ENCODE assay signal across 8 cellular contexts in genomic region chr16:30896890-30897730, GRCh38. TPM values are rescaled to one million over a fixed set of nuclear protein-coding genes. Genes with fewer than 3 reads are reported as not detected.
DNase-seq lines count a peak whose midpoint lies in the region; ATAC-seq and TF ChIP-seq lines count a peak whose summit lies in the region.

No MANE protein-coding gene starts in this region.

- H3K79me2 ChIP-seq in parathyroid adenoma: peaks cover 9% of the 10 kb centered on the region

- H3K27ac ChIP-seq in adrenal gland (peak overlapping the region; percentile 95 to 98 (median 97)), heart left ventricle (peak overlapping the region; percentile 94 to 100 (median 98)), parathyroid adenoma (peak overlapping the region; percentile 96), thyroid gland (peak overlapping the region; percentile 93 to 99 (median 97))

- WGBS in adrenal gland, 4 donors: 15 to 21% (median 17%) methylated on average over 24 to 31 of the region's 31 CpGs
- WGBS in heart left ventricle, 4 donors: 18 to 28% (median 21%) methylated on average over 20 to 31 of the region's 31 CpGs
- 17 to 18% methylated on average over 31 of the region's 31 CpGs for WGBS in thyroid gland, 2 donors

- ATAC-seq in GM18868 (IDR thresholded peaks at IDR 0.05; ENCODE audit: unreplicated experiment): peak; percentile 51
- ATAC-seq in heart left ventricle: peak; percentile 67 to 78 (median 70)
- no peak for ATAC-seq in HG02938 (IDR thresholded peaks at IDR 0.05; ENCODE audit: unreplicated experiment)

- peak overlapping the region; percentile 99 for H3K4me2 ChIP-seq in parathyroid adenoma (ENCODE audit: low read length)

- no peaks in the 10 kb centered on the region for H3K27me3 ChIP-seq in adrenal gland
- no peaks in the 10 kb centered on the region for H3K27me3 ChIP-seq in heart left ventricle
- no peaks in the 10 kb centered on the region for H3K27me3 ChIP-seq in parathyroid adenoma (ENCODE audit: control insufficient read depth, insufficient read depth, low read length)
- no peaks in the 10 kb centered on the region for H3K27me3 ChIP-seq in thyroid gland

- H3K9me3 ChIP-seq in adrenal gland (replicated peaks in 1 of 3) (no peaks in the 10 kb centered on the region), heart left ventricle (no peaks in the 10 kb centered on the region), parathyroid adenoma (ENCODE audit: control insufficient read depth, low read length) (no peaks in the 10 kb centered on the region), thyroid gland (no peaks in the 10 kb centered on the region)

- H3K4me1 ChIP-seq in adrenal gland (replicated peaks in 1 of 2) (peaks cover 15 to 46% of the 10 kb centered on the region in 2 donors), heart left ventricle (peaks cover 0 to 53% (median 37%) of the 10 kb centered on the region in 12 donors), parathyroid adenoma (peaks cover 21% of the 10 kb centered on the region), thyroid gland (peaks cover 22 to 35% of the 10 kb centered on the region in 2 donors)

- intact Hi-C loops in adrenal gland (cut with DNase I) (no loop called here), heart left ventricle (cut with DNase I) (loop anchor here in 4 of 10 donors (2.0 to 10.0 kb wide), 4 partner anchors 22 to 58 kb away; partner anchors contain the start of genes FBXL19 (in 1 of the 4) and SETD1A (in 1 of the 4)), thyroid gland (cut with DNase I) (no loop called here)

- peak overlapping the region; percentile 92 for H2AFZ ChIP-seq in parathyroid adenoma

- DNase-seq in KG1 (lab: John Stamatoyannopoulos, UW) (peak; percentile 48), SW 1271 (lab: John Stamatoyannopoulos, UW) (peak; percentile 58 to 78), adrenal gland (peak; percentile 90 to 97 (median 94)), heart left ventricle (peak; percentile 91 to 97 (median 94)), thyroid gland (peak; percentile 90 to 91)

- no peaks in the 10 kb centered on the region for H3K36me3 ChIP-seq in adrenal gland (replicated peaks in 1 of 2)
- peaks cover 0 to 5% (median 4%) of the 10 kb centered on the region in 9 donors for H3K36me3 ChIP-seq in heart left ventricle
- H3K36me3 ChIP-seq in parathyroid adenoma (ENCODE audit: control insufficient read depth, insufficient read depth, low read length): no peaks in the 10 kb centered on the region
- no peaks in the 10 kb centered on the region for H3K36me3 ChIP-seq in thyroid gland

- TF ChIP-seq POLR2A in adrenal gland (IDR thresholded peaks at IDR 0.05) (peak in 1 of 2 donors; percentile 65), heart left ventricle (IDR thresholded peaks at IDR 0.05) (no peak), thyroid gland (IDR thresholded peaks at IDR 0.05) (no peak)

- TF ChIP-seq CTCF in adrenal gland (IDR thresholded peaks at IDR 0.05) (no peak), heart left ventricle (IDR thresholded peaks at IDR 0.05) (no peak), parathyroid adenoma (IDR thresholded peaks at IDR 0.05) (no peak), thyroid gland (IDR thresholded peaks at IDR 0.05) (no peak)

- peak overlapping the region; percentile 50 for H3K9ac ChIP-seq in parathyroid adenoma

- H3K4me3 ChIP-seq in adrenal gland (peak overlapping the region in 3 of 4 donors; percentile 7 to 61 (median 51)), heart left ventricle (peak overlapping the region; percentile 37 to 80 (median 66)), parathyroid adenoma (ENCODE audit: low read depth, low read length) (peak overlapping the region; percentile 80), thyroid gland (replicated peaks in 1 of 3) (peak overlapping the region; percentile 30 to 69 (median 49))

RNA-seq across cellular contexts. Expression of gene CTF1, which starts 0.7 kb away (rescaled TPM):
- 10 to 100 TPM in 4 of 8 donors, 1 to 10 TPM in 4; 3.4 to 13.9 (median 9.1) TPM for total RNA-seq in adrenal gland
- 1 to 10 TPM; 4.0 to 7.0 (median 4.7) TPM for polyA plus RNA-seq in adrenal gland
- total RNA-seq in heart left ventricle: 10 to 100 TPM in 5 of 9 donors, 1 to 10 TPM in 4; 6.4 to 22.2 (median 12.2) TPM
- 10 to 100 TPM in 1 of 2 donors, 1 to 10 TPM in 1; 3.7 to 13.5 TPM for polyA plus RNA-seq in heart left ventricle
- 1 to 10 TPM; 2.6 to 7.5 (median 5.6) TPM for total RNA-seq in thyroid gland

RNA-seq across cellular contexts. Expression of gene BCL7C, which starts 3.2 kb away (rescaled TPM):
- total RNA-seq in adrenal gland: 10 to 100 TPM; 18.0 to 45.3 (median 30.2) TPM
- polyA plus RNA-seq in adrenal gland: 10 to 100 TPM in 2 of 3 donors, 1 to 10 TPM in 1; 7.7 to 88.3 (median 50.1) TPM
- total RNA-seq in heart left ventricle: 10 to 100 TPM; 23.1 to 35.5 (median 28.1) TPM
- polyA plus RNA-seq in heart left ventricle: 10 to 100 TPM; 30.5 to 43.4 TPM
- 10 to 100 TPM; 43.6 to 67.6 (median 47.9) TPM for total RNA-seq in thyroid gland

RNA-seq across cellular contexts. Expression of gene FBXL19, which starts 26.3 kb away (rescaled TPM):
- 10 to 100 TPM in 7 of 8 donors, 1 to 10 TPM in 1; 6.6 to 17.6 (median 12.5) TPM for total RNA-seq in adrenal gland
- 10 to 100 TPM in 2 of 3 donors, 1 to 10 TPM in 1; 1.6 to 74.1 (median 14.0) TPM for polyA plus RNA-seq in adrenal gland
- 10 to 100 TPM in 2 of 9 donors, 1 to 10 TPM in 7; 4.5 to 15.5 (median 7.9) TPM for total RNA-seq in heart left ventricle
- polyA plus RNA-seq in heart left ventricle: 1 to 10 TPM; 7.9 to 9.1 TPM
- total RNA-seq in thyroid gland: 10 to 100 TPM; 11.7 to 24.0 (median 14.4) TPM

RNA-seq across cellular contexts. Expression of gene ORAI3, which starts 51.8 kb away (rescaled TPM):
- 100 to 1,000 TPM in 1 of 8 donors, 10 to 100 TPM in 7; 25.6 to 101 (median 88.5) TPM for total RNA-seq in adrenal gland
- 10 to 100 TPM; 19.5 to 60.5 (median 45.8) TPM for polyA plus RNA-seq in adrenal gland
- total RNA-seq in heart left ventricle: 10 to 100 TPM in 6 of 9 donors, 1 to 10 TPM in 3; 8.5 to 28.9 (median 14.1) TPM
- 10 to 100 TPM in 1 of 2 donors, 1 to 10 TPM in 1; 8.1 to 10.8 TPM for polyA plus RNA-seq in heart left ventricle
- total RNA-seq in thyroid gland: 10 to 100 TPM; 32.9 to 49.5 (median 40.2) TPM
